Comparison of ENCODE assay signal across 1 cellular context in genomic region chrX:2650865-2651264, GRCh38.
TF ChIP-seq lines count a peak whose summit lies in the region.

No MANE protein-coding gene starts in this region.

TF ChIP-seq in IMR-90, 13 proteins besides CTCF, POLR2A, EP300 and RAD21:
- no peak for TF ChIP-seq MAFK (IDR thresholded peaks at IDR 0.05; ENCODE audit: low read depth, low read length)
- TF ChIP-seq CEBPB (IDR thresholded peaks at IDR 0.05; ENCODE audit: low read depth, low read length) = no peak
- no peak for TF ChIP-seq BHLHE40 (IDR thresholded peaks at IDR 0.05; ENCODE audit: low read depth, low read length)
- no peak for TF ChIP-seq CHD1 (IDR thresholded peaks at IDR 0.05; ENCODE audit: low read depth, low read length)
- no peak for TF ChIP-seq USF2 (IDR thresholded peaks at IDR 0.05; ENCODE audit: low read depth, low read length)
- TF ChIP-seq MAZ (IDR thresholded peaks at IDR 0.05; ENCODE audit: borderline replicate concordance, low read depth, low read length) = no peak
- no peak for TF ChIP-seq RFX5 (IDR thresholded peaks at IDR 0.05; ENCODE audit: low read depth, low read length)
- no peak for TF ChIP-seq ELK1 (IDR thresholded peaks at IDR 0.05; ENCODE audit: borderline replicate concordance, low read depth, low read length)
- TF ChIP-seq FOS (IDR thresholded peaks at IDR 0.05; ENCODE audit: low read depth, low read length) = no peak
- no peak for TF ChIP-seq SMC3 (IDR thresholded peaks at IDR 0.05; ENCODE audit: low read depth, low read length)
- TF ChIP-seq NFE2L2 (IDR thresholded peaks at IDR 0.05; ENCODE audit: low read depth, low read length) = no peak
- no peak for TF ChIP-seq MXI1 (IDR thresholded peaks at IDR 0.05; ENCODE audit: borderline replicate concordance, low read depth, low read length)
- TF ChIP-seq RCOR1 (IDR thresholded peaks at IDR 0.05; ENCODE audit: insufficient replicate concordance, low read length) = no peak
